Comparison of ENCODE assay signal across 10 cellular contexts in the genomic region with DNA sequence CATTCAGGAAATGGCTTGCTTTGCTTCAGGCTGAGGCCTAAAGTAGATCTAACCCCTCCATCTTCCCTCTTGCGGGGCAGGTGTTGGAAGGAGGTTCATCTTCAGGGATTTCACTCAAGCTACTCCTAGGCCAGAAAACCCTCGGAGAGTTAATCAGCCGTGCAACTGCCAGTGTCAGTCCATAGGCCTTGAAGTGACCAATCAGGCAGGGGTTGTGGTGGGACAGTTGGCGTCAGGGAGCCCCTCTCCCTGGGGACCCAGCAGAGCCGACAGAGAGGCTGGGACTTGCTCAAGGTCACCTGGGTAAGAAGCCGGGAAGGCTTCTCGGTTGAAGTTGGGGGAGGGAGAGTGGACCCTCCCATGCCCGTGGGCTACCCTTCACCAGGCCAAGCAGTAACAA. TPM values are rescaled to one million over a fixed set of nuclear protein-coding genes. Genes with fewer than 3 reads are reported as not detected.
"Had no signal": no experiment of that assay in that cellular context is flagged by ENCODE, and none has a peak within 500 bp of the region (broad histone marks: within the 10 kb centered on the region; RNA-seq: fewer than 3 reads in every experiment).

No MANE protein-coding gene starts in this region.

RNA-seq across cellular contexts. Expression of a gene that starts 2.9 kb away (rescaled TPM):
- total RNA-seq: activated CD8-positive, alpha-beta T cell treated with anti-CD3 and anti-CD28 coated beads for 36 hours; activated naive CD8-positive, alpha-beta T cell treated with anti-CD3 and anti-CD28 coated beads for 36 hours; activated T-cell treated with anti-CD3 and anti-CD28 coated beads, Interleukin-2, amount 50 U/mL, for 72 hours; activated T-helper 2 cell treated with anti-CD3 and anti-CD28 coated beads, Interferon-gamma antibody, Interleukin-2, Interleukin-4, amounts not matched to agents 10 μg/mL and 5 μg/mL and 100 μg/mL, durations not matched to agents 14 hours and 24 hours and 36 hours; breast epithelium; NCI-H460; Peyer's patch; Right ventricle myocardium superior; SJSA1; T-helper 1 cell treated with Interleukin-12 subunit alpha and Interleukin-12 subunit beta and Interleukin-4 antibody, amounts not matched to agents 30 ng/mL and 1 ng/mL, for 36 hours had no signal

RNA-seq across cellular contexts. Expression of a gene that starts 27.5 kb away (rescaled TPM):
- total RNA-seq: activated CD8-positive, alpha-beta T cell treated with anti-CD3 and anti-CD28 coated beads for 36 hours; activated naive CD8-positive, alpha-beta T cell treated with anti-CD3 and anti-CD28 coated beads for 36 hours; activated T-cell treated with anti-CD3 and anti-CD28 coated beads, Interleukin-2, amount 50 U/mL, for 72 hours; activated T-helper 2 cell treated with anti-CD3 and anti-CD28 coated beads, Interferon-gamma antibody, Interleukin-2, Interleukin-4, amounts not matched to agents 10 μg/mL and 5 μg/mL and 100 μg/mL, durations not matched to agents 14 hours and 24 hours and 36 hours; breast epithelium; NCI-H460; Peyer's patch; Right ventricle myocardium superior; SJSA1; T-helper 1 cell treated with Interleukin-12 subunit alpha and Interleukin-12 subunit beta and Interleukin-4 antibody, amounts not matched to agents 30 ng/mL and 1 ng/mL, for 36 hours had no signal
